In genomic region chr12:120817559-120818330, GRCh38 we compare ENCODE assay signal across 22 cellular contexts.
DNase-seq lines count a peak whose midpoint lies in the region; ATAC-seq and TF ChIP-seq lines count a peak whose summit lies in the region.
"Had no signal": no experiment of that assay in that cellular context is flagged by ENCODE, and none has a peak within 500 bp of the region (broad histone marks: within the 10 kb centered on the region; RNA-seq: fewer than 3 reads in every experiment).

No MANE protein-coding gene starts in this region.

- no peak for TF ChIP-seq POLR2A in gastrocnemius medialis (IDR thresholded peaks at IDR 0.05)

- no peak overlapping the region for H3K4me3 Mint-ChIP-seq in activated T-cell treated with anti-CD3 and anti-CD28 coated beads, Interleukin-2, amount 50 U/mL, for 24 hours
- H3K4me3 Mint-ChIP-seq in activated T-cell treated with anti-CD3 and anti-CD28 coated beads, Interleukin-2, amount 50 U/mL, for 72 hours = no peak overlapping the region
- H3K4me3 Mint-ChIP-seq in nephron progenitor cell = no peak overlapping the region
- H3K4me3 Mint-ChIP-seq: naive B cell; stimulated activated naive CD8-positive, alpha-beta T cell treated with anti-CD3 and anti-CD28 coated beads, Interleukin-15, amount 100 ng/mL, for 72 hours had no signal

- no peak overlapping the region for H3K14ac ChIP-seq in mesenchymal stem cell (ENCODE audit: low read length in 2 of 2)

- WGBS in mesenchymal stem cell = 80% methylated on average over 4 of the region's 6 CpGs

- in situ Hi-C loops in gastrocnemius medialis (cut with MboI; ENCODE audit: low sequenced_read_pairs in 4 of 4) = no loop called here

- DNase-seq in activated T-cell treated with anti-CD3 and anti-CD28 coated beads, Interleukin-2, amount 50 U/mL, for 24 hours = no peak
- no peak for DNase-seq in activated T-cell treated with anti-CD3 and anti-CD28 coated beads, Interleukin-2, amount 50 U/mL, for 72 hours
- DNase-seq in dorsolateral prefrontal cortex (no peak), nephron progenitor cell (no peak), gastrocnemius medialis (no peak), mesenchymal stem cell (no peak)
- DNase-seq in activated CD4-positive, alpha-beta T cell treated with anti-CD3 and anti-CD28 coated beads, Interleukin-2, amount 50 U/mL, for 1 hour = no peak
- no peak for DNase-seq in activated CD4-positive, alpha-beta T cell treated with anti-CD3 and anti-CD28 coated beads for 48 hours
- DNase-seq: Karpas-422; naive B cell; NCI-H1694 treated with DMSO at 0.1 percent for 48 hours; NCI-H510A treated with DMSO at 0.1 percent for 48 hours; RPMI8226; stimulated activated CD4-positive, alpha-beta T cell treated with anti-CD3 and anti-CD28 coated beads, Interleukin-4, amount 100 ng/mL, for 1 hour; stimulated activated naive CD8-positive, alpha-beta T cell treated with anti-CD3 and anti-CD28 coated beads, Interleukin-15, amount 100 ng/mL, for 72 hours; T1000; upper lobe of right lung had no signal

- intact Hi-C loops in dorsolateral prefrontal cortex (cut with DNase I) = loop anchor here in 1 of 2 donors (10.0 kb wide), 1 partner anchor 93 kb away; the partner anchor contains the start of gene ACADS
- intact Hi-C loops in gastrocnemius medialis (cut with DNase I; ENCODE audit: low total_unique reads) = no loop called here

- no peak overlapping the region for H2AFZ ChIP-seq in mesenchymal stem cell (ENCODE audit: low read depth, low read length)

- no peaks in the 10 kb centered on the region for H3K9me3 ChIP-seq in gastrocnemius medialis
- no peaks in the 10 kb centered on the region for H3K9me3 ChIP-seq in mesenchymal stem cell (ENCODE audit: control insufficient read depth, low read length)
- H3K9me3 ChIP-seq: HAP-1, upper lobe of right lung had no signal

- H3K9ac ChIP-seq in mesenchymal stem cell (ENCODE audit: low read length) = no peak overlapping the region

- ATAC-seq in activated T-cell treated with anti-CD3 and anti-CD28 coated beads, Interleukin-2, amount 50 U/mL, for 72 hours (replicated peaks in 1 of 2) = no peak
- no peak for ATAC-seq in gastrocnemius medialis
- ATAC-seq: activated CD4-positive, CD25-positive, alpha-beta regulatory T cell treated with anti-CD3 and anti-CD28 coated beads, Interleukin-2, amount 50 U/mL, for 24 hours; activated naive CD4-positive, alpha-beta T cell treated with anti-CD3 and anti-CD28 coated beads, Interleukin-2, amount 50 U/mL, for 72 hours; stimulated activated naive CD8-positive, alpha-beta T cell treated with anti-CD3 and anti-CD28 coated beads, Interleukin-15, amount 100 ng/mL, for 72 hours; upper lobe of right lung had no signal

- H3K4me2 ChIP-seq in mesenchymal stem cell (ENCODE audit: low read length, poor library complexity, severe bottlenecking) = no peak overlapping the region

- H3K27me3 Mint-ChIP-seq in activated T-cell treated with anti-CD3 and anti-CD28 coated beads, Interleukin-2, amount 50 U/mL, for 24 hours = no peaks in the 10 kb centered on the region
- H3K27me3 Mint-ChIP-seq in activated T-cell treated with anti-CD3 and anti-CD28 coated beads, Interleukin-2, amount 50 U/mL, for 72 hours (ENCODE audit: low read depth) = no peaks in the 10 kb centered on the region
- no peaks in the 10 kb centered on the region for H3K27me3 Mint-ChIP-seq in nephron progenitor cell (ENCODE audit: low read depth, poor library complexity)
- H3K27me3 Mint-ChIP-seq: naive B cell; stimulated activated naive CD8-positive, alpha-beta T cell treated with anti-CD3 and anti-CD28 coated beads, Interleukin-15, amount 100 ng/mL, for 72 hours had no signal

- peaks cover 65% of the 10 kb centered on the region for H3K4me1 Mint-ChIP-seq in activated T-cell treated with anti-CD3 and anti-CD28 coated beads, Interleukin-2, amount 50 U/mL, for 24 hours (ENCODE audit: low read depth)
- peaks cover 50% of the 10 kb centered on the region for H3K4me1 Mint-ChIP-seq in activated T-cell treated with anti-CD3 and anti-CD28 coated beads, Interleukin-2, amount 50 U/mL, for 72 hours (ENCODE audit: low read depth)
- peaks cover 41% of the 10 kb centered on the region for H3K4me1 Mint-ChIP-seq in nephron progenitor cell

- H3K27ac ChIP-seq in dorsolateral prefrontal cortex (peak overlapping the region; percentile 54 to 97 (median 91)), gastrocnemius medialis (no peak overlapping the region), mesenchymal stem cell (ENCODE audit: low read length, poor library complexity, severe bottlenecking) (no peak overlapping the region)
- H3K27ac ChIP-seq: coronary artery, upper lobe of right lung had no signal

- no peak overlapping the region for H2BK15ac ChIP-seq in mesenchymal stem cell (ENCODE audit: low read depth, poor library complexity, severe bottlenecking)

- no peaks in the 10 kb centered on the region for H3K36me3 ChIP-seq in gastrocnemius medialis
- H3K36me3 ChIP-seq in mesenchymal stem cell (ENCODE audit: control insufficient read depth in 1 of 2, insufficient read depth in 2 of 2, low read depth in 1 of 2, low read length in 2 of 2) = no peaks in the 10 kb centered on the region
- H3K36me3 ChIP-seq: HAP-1, upper lobe of right lung had no signal

- no peak overlapping the region for H3K4ac ChIP-seq in mesenchymal stem cell (ENCODE audit: low read depth in 1 of 2, low read length in 2 of 2)

- H4K8ac ChIP-seq in mesenchymal stem cell (ENCODE audit: low read length) = no peak overlapping the region

- H2BK120ac ChIP-seq in mesenchymal stem cell (ENCODE audit: low read depth, low read length) = no peak overlapping the region

- H3K4me1 ChIP-seq in gastrocnemius medialis (peaks cover 19 to 27% of the 10 kb centered on the region in 2 donors), mesenchymal stem cell (ENCODE audit: control insufficient read depth, insufficient read depth, low read depth, low read length) (peaks cover 2% of the 10 kb centered on the region)
- H3K4me1 ChIP-seq: HAP-1 had no signal

- TF ChIP-seq CTCF in dorsolateral prefrontal cortex (IDR thresholded peaks at IDR 0.05 in 54 of 56, conservative IDR thresholded peaks at IDR 0.05 in 2 of 56; ENCODE audit: low read depth in 1 of 56, partially characterized antibody in 56 of 56) (peak in 1 of 56 donors; percentile 9), nephron progenitor cell (IDR thresholded peaks at IDR 0.05) (no peak), gastrocnemius medialis (IDR thresholded peaks at IDR 0.05 in 4 of 5, conservative IDR thresholded peaks at IDR 0.05 in 1 of 5) (no peak)

- no peaks in the 10 kb centered on the region for H3K36me3 Mint-ChIP-seq in activated T-cell treated with anti-CD3 and anti-CD28 coated beads, Interleukin-2, amount 50 U/mL, for 24 hours (ENCODE audit: low read depth)
- H3K36me3 Mint-ChIP-seq in activated T-cell treated with anti-CD3 and anti-CD28 coated beads, Interleukin-2, amount 50 U/mL, for 72 hours (ENCODE audit: insufficient read depth in 2 of 2) = no peaks in the 10 kb centered on the region
- H3K36me3 Mint-ChIP-seq in nephron progenitor cell (ENCODE audit: low read depth) = peaks cover 4% of the 10 kb centered on the region
- H3K36me3 Mint-ChIP-seq: activated naive CD4-positive, alpha-beta T cell treated with anti-CD3 and anti-CD28 coated beads, Interleukin-2, amount 50 U/mL, for 72 hours; naive B cell had no signal

- H2BK5ac ChIP-seq in mesenchymal stem cell (ENCODE audit: low read depth, low read length, poor library complexity, severe bottlenecking) = no peak overlapping the region

- H3K23ac ChIP-seq in mesenchymal stem cell (ENCODE audit: low read length in 2 of 2) = no peak overlapping the region

- no peak overlapping the region for H2BK12ac ChIP-seq in mesenchymal stem cell (ENCODE audit: low read length in 2 of 2)

- peaks cover 32% of the 10 kb centered on the region for H3K79me1 ChIP-seq in mesenchymal stem cell (replicated peaks; ENCODE audit: low read length, poor library complexity, severe bottlenecking)

- H3K9me3 Mint-ChIP-seq in activated T-cell treated with anti-CD3 and anti-CD28 coated beads, Interleukin-2, amount 50 U/mL, for 24 hours = no peaks in the 10 kb centered on the region
- no peaks in the 10 kb centered on the region for H3K9me3 Mint-ChIP-seq in activated T-cell treated with anti-CD3 and anti-CD28 coated beads, Interleukin-2, amount 50 U/mL, for 72 hours
- peaks cover 7% of the 10 kb centered on the region for H3K9me3 Mint-ChIP-seq in nephron progenitor cell
- H3K9me3 Mint-ChIP-seq: activated naive CD4-positive, alpha-beta T cell treated with anti-CD3 and anti-CD28 coated beads, Interleukin-2, amount 50 U/mL, for 72 hours; naive B cell; stimulated activated naive CD8-positive, alpha-beta T cell treated with anti-CD3 and anti-CD28 coated beads, Interleukin-15, amount 100 ng/mL, for 72 hours had no signal

- no peaks in the 10 kb centered on the region for H3K27me3 ChIP-seq in dorsolateral prefrontal cortex
- H3K27me3 ChIP-seq in gastrocnemius medialis = no peaks in the 10 kb centered on the region
- no peaks in the 10 kb centered on the region for H3K27me3 ChIP-seq in mesenchymal stem cell (ENCODE audit: control insufficient read depth in 1 of 2, insufficient read depth in 1 of 2, low read length in 2 of 2)
- H3K27me3 ChIP-seq: upper lobe of right lung had no signal

- H4K91ac ChIP-seq in mesenchymal stem cell (ENCODE audit: low read length) = no peak overlapping the region

- no peak overlapping the region for H2AK5ac ChIP-seq in mesenchymal stem cell (ENCODE audit: low read length, severe bottlenecking)

- peak overlapping the region; percentile 18 for H3K27ac Mint-ChIP-seq in activated T-cell treated with anti-CD3 and anti-CD28 coated beads, Interleukin-2, amount 50 U/mL, for 24 hours
- H3K27ac Mint-ChIP-seq in activated T-cell treated with anti-CD3 and anti-CD28 coated beads, Interleukin-2, amount 50 U/mL, for 72 hours = no peak overlapping the region
- H3K27ac Mint-ChIP-seq in nephron progenitor cell = peak overlapping the region; percentile 58

- H3K4me3 ChIP-seq in dorsolateral prefrontal cortex (peak overlapping the region in 15 of 59 donors; percentile 2 to 44 (median 17)), gastrocnemius medialis (no peak overlapping the region), mesenchymal stem cell (ENCODE audit: insufficient read depth in 1 of 2, low read depth in 1 of 2, low read length in 2 of 2) (no peak overlapping the region)
- H3K4me3 ChIP-seq: coronary artery, HAP-1, lung, upper lobe of right lung had no signal

- H3K18ac ChIP-seq in mesenchymal stem cell (ENCODE audit: low read depth in 1 of 2, low read length in 2 of 2) = no peak overlapping the region

Comparison
In these comparisons a context has a peak if more than half of its experiments do, and no peak if none do; other contexts are left out.
1. H3K27ac ChIP-seq: peak in dorsolateral prefrontal cortex (59 of 59); none in gastrocnemius medialis (0 of 4) and mesenchymal stem cell (single experiment).